9 cellular contexts compared by ENCODE assay signal in the genomic region with DNA sequence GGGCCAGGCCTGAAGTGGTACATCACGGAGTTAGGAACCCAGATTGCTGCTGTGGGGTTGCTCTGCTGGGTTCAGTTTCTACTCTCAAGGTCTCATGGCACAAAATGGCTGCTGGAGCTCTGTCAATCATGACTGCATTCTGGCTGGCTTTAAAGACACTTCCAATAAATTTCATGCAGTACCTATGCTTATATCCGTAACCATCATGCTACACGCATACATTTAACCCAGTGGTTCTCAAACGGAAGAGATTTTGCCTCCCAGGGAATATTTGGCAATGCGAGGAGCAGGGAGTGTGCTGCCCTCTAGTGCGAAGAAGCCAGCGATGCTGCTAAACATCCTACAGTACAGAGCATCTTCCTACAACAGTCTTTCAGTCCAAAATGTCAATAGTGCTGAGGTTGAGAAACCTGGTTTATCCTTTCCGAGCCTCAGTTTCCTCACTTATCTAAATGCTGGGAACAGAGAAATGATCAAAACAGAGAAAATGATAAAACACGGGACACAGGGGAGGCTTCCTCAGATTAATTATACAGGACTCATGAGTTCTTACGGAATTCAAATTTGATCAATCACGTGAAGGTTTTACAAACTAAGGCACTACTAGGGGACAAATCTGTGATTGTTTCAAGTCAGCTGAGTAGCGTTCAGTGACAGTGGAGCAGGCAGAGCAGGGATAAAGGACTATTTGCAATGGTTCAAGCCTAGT. TPM values are rescaled to one million over a fixed set of nuclear protein-coding genes. Genes with fewer than 3 reads are reported as not detected.
DNase-seq lines count a peak whose midpoint lies in the region; ATAC-seq and TF ChIP-seq lines count a peak whose summit lies in the region.
"Had no signal": no experiment of that assay in that cellular context is flagged by ENCODE, and none has a peak within 500 bp of the region (broad histone marks: within the 10 kb centered on the region; RNA-seq: fewer than 3 reads in every experiment).

No MANE protein-coding gene starts in this region.

- CTCF ChIA-PET in activated CD4-positive, alpha-beta T cell treated with anti-CD3 and anti-CD28 coated beads for 36 hours (lab: Charles Lee): no interaction called here

- H3K27ac Mint-ChIP-seq in activated CD4-positive, alpha-beta T cell treated with anti-CD3 and anti-CD28 coated beads for 36 hours: no peak overlapping the region
- H3K27ac Mint-ChIP-seq in endodermal cell: no peak overlapping the region

- ATAC-seq in activated CD4-positive, alpha-beta T cell treated with anti-CD3 and anti-CD28 coated beads for 36 hours: no peak
- ATAC-seq in GM21360 (IDR thresholded peaks at IDR 0.05; ENCODE audit: unreplicated experiment): no peak
- ATAC-seq in HG03342 (IDR thresholded peaks at IDR 0.05; ENCODE audit: unreplicated experiment): no peak

- H3K4me2 ChIP-seq in OCI-LY3 (ENCODE audit: low read length): no peak overlapping the region

- H3K27me3 ChIP-seq in OCI-LY3 (ENCODE audit: low read depth, low read length) (peaks cover 16% of the 10 kb centered on the region; the same call in 1 of the 2 replicates), endodermal cell (ENCODE audit: control insufficient read depth, insufficient read depth, low read length, poor library complexity, severe bottlenecking) (no peaks in the 10 kb centered on the region)

- POLR2A ChIA-PET in activated CD4-positive, alpha-beta T cell treated with anti-CD3 and anti-CD28 coated beads for 36 hours (lab: Charles Lee): no interaction called here

- H3K27me3 Mint-ChIP-seq in activated CD4-positive, alpha-beta T cell treated with anti-CD3 and anti-CD28 coated beads for 36 hours: peaks cover 20% of the 10 kb centered on the region
- H3K27me3 Mint-ChIP-seq in endodermal cell (ENCODE audit: insufficient read depth): peaks cover 3% of the 10 kb centered on the region

- H3K4me1 ChIP-seq in OCI-LY3 (ENCODE audit: low read length): no peaks in the 10 kb centered on the region
- H3K4me1 ChIP-seq in endodermal cell (ENCODE audit: control insufficient read depth, insufficient read depth, low read length): no peaks in the 10 kb centered on the region

- peak; percentile 50 for TF ChIP-seq CTCF in OCI-LY3 (IDR thresholded peaks at IDR 0.05; ENCODE audit: low read depth, low read length)
- TF ChIP-seq CTCF in endodermal cell (conservative IDR thresholded peaks at IDR 0.05): peak; percentile 90
- TF ChIP-seq CTCF in retinal pigment epithelial cell (conservative IDR thresholded peaks at IDR 0.05; ENCODE audit: low read depth, low read length): peak; percentile 78

- intact Hi-C loops in activated CD4-positive, alpha-beta T cell treated with anti-CD3 and anti-CD28 coated beads for 36 hours (cut with DNase I, micrococcal nuclease): no loop called here

- no peak overlapping the region for H3K9ac ChIP-seq in OCI-LY3 (ENCODE audit: low read length)
- no peak overlapping the region for H3K9ac ChIP-seq in endodermal cell (ENCODE audit: extremely low read depth, low read length, poor library complexity, severe bottlenecking)

- DNase-seq in activated CD4-positive, alpha-beta T cell treated with anti-CD3 and anti-CD28 coated beads for 36 hours: peak; percentile 39
- DNase-seq in activated CD4-positive, alpha-beta T cell treated with anti-CD3 and anti-CD28 coated beads for 4 hours: no peak
- peak; percentile 81 for DNase-seq in endodermal cell
- DNase-seq in retinal pigment epithelial cell (ENCODE audit: low read depth): no peak
- DNase-seq in UCSD-AML1 (lab: John Stamatoyannopoulos, UW; ENCODE audit: unreplicated experiment): no peak
- DNase-seq: kidney glomerular epithelial cell had no signal

- no peak overlapping the region for H2AFZ ChIP-seq in OCI-LY3 (ENCODE audit: low read depth, low read length)

- no peaks in the 10 kb centered on the region for H3K79me2 ChIP-seq in OCI-LY3 (ENCODE audit: low read length)

- H4K20me1 ChIP-seq in OCI-LY3 (ENCODE audit: insufficient read depth, low read length): no peaks in the 10 kb centered on the region

- H3K27ac ChIP-seq in OCI-LY3 (ENCODE audit: low read length): no peak overlapping the region
- H3K27ac ChIP-seq in endodermal cell (ENCODE audit: low read depth, low read length): no peak overlapping the region

- H3K36me3 Mint-ChIP-seq in activated CD4-positive, alpha-beta T cell treated with anti-CD3 and anti-CD28 coated beads for 36 hours (ENCODE audit: low read depth): no peaks in the 10 kb centered on the region
- H3K36me3 Mint-ChIP-seq in endodermal cell (ENCODE audit: low read depth): no peaks in the 10 kb centered on the region

- H3K9me3 ChIP-seq in OCI-LY3 (ENCODE audit: insufficient read depth, low read length) (no peaks in the 10 kb centered on the region), endodermal cell (ENCODE audit: control insufficient read depth, low read length) (no peaks in the 10 kb centered on the region)

- peaks cover 4% of the 10 kb centered on the region for H3K4me1 Mint-ChIP-seq in activated CD4-positive, alpha-beta T cell treated with anti-CD3 and anti-CD28 coated beads for 36 hours
- H3K4me1 Mint-ChIP-seq in endodermal cell: peaks cover 4% of the 10 kb centered on the region

- H3K4me3 Mint-ChIP-seq in activated CD4-positive, alpha-beta T cell treated with anti-CD3 and anti-CD28 coated beads for 36 hours: no peak overlapping the region
- H3K4me3 Mint-ChIP-seq in endodermal cell: no peak overlapping the region

- no peaks in the 10 kb centered on the region for H3K36me3 ChIP-seq in OCI-LY3 (replicated peaks; ENCODE audit: low read depth, low read length)
- H3K36me3 ChIP-seq in endodermal cell (ENCODE audit: control insufficient read depth, insufficient read depth, low read length): no peaks in the 10 kb centered on the region

- H3K9me3 Mint-ChIP-seq in activated CD4-positive, alpha-beta T cell treated with anti-CD3 and anti-CD28 coated beads for 36 hours (ENCODE audit: low read depth): peaks cover 2% of the 10 kb centered on the region
- peaks cover 4% of the 10 kb centered on the region for H3K9me3 Mint-ChIP-seq in endodermal cell

- H3K4me3 ChIP-seq in OCI-LY3 (ENCODE audit: low read length) (no peak overlapping the region), endodermal cell (ENCODE audit: low read length) (no peak overlapping the region), retinal pigment epithelial cell (ENCODE audit: low read length) (no peak overlapping the region)

- WGBS in endodermal cell (ENCODE audit: insufficient coverage in 1 of 2, insufficient read length in 1 of 2), 2 experiments: 59 to 68% methylated on average over 8 to 12 of the region's 12 CpGs

RNA-seq across cellular contexts. Expression of a gene that starts 9.6 kb away (rescaled TPM):
- total RNA-seq in activated CD4-positive, alpha-beta T cell treated with anti-CD3 and anti-CD28 coated beads for 36 hours: not detected
- total RNA-seq in endodermal cell: 10 to 100 TPM; 12.4 to 19.6 TPM
- 9.5 TPM for polyA plus RNA-seq in endodermal cell (2013, experiment 1 of 2)
- polyA plus RNA-seq in endodermal cell (2013, experiment 2 of 2): 9.9 TPM

RNA-seq across cellular contexts. Expression of a gene that starts 10.6 kb away (rescaled TPM):
- 10 to 100 TPM; 11.2 to 12.1 TPM for total RNA-seq in activated CD4-positive, alpha-beta T cell treated with anti-CD3 and anti-CD28 coated beads for 36 hours
- total RNA-seq in endodermal cell: 1 to 10 TPM; 9.4 to 9.9 TPM
- 18.7 TPM for polyA plus RNA-seq in endodermal cell (2013, experiment 1 of 2)
- polyA plus RNA-seq in endodermal cell (2013, experiment 2 of 2): 15.2 TPM

RNA-seq across cellular contexts. Expression of a gene that starts 48.5 kb away (rescaled TPM):
- under 1 TPM; 0.07 TPM for total RNA-seq in activated CD4-positive, alpha-beta T cell treated with anti-CD3 and anti-CD28 coated beads for 36 hours
- 1 to 10 TPM; 7.3 to 9.0 TPM for total RNA-seq in endodermal cell
- polyA plus RNA-seq in endodermal cell (2013, experiment 1 of 2): 4.2 TPM
- polyA plus RNA-seq in endodermal cell (2013, experiment 2 of 2): 3.9 TPM

Comparison
In these comparisons a context has a peak if more than half of its experiments do, and no peak if none do; other contexts are left out.
1. DNase-seq: peak in activated CD4-positive, alpha-beta T cell treated with anti-CD3 and anti-CD28 coated beads for 36 hours (single experiment) and endodermal cell (single experiment); none in activated CD4-positive, alpha-beta T cell treated with anti-CD3 and anti-CD28 coated beads for 4 hours (0 of 2), retinal pigment epithelial cell (single experiment) and UCSD-AML1 (single experiment).
2. RNA of a gene that starts 9.6 kb away (total RNA-seq): 12.4 to 19.6 TPM in endodermal cell; not detected in activated CD4-positive, alpha-beta T cell treated with anti-CD3 and anti-CD28 coated beads for 36 hours; every median in the first group is over 10 times any median in the second.
3. RNA of a gene that starts 48.5 kb away (total RNA-seq): 7.3 to 9.0 TPM in endodermal cell; 0.07 TPM in activated CD4-positive, alpha-beta T cell treated with anti-CD3 and anti-CD28 coated beads for 36 hours; every median in the first group is over 4 times any median in the second.
4. Peak in every context shown above with its lines, with median percentiles within 50 percentile points of each other: CTCF ChIP-seq.